ENCODE assay signal across 24 cellular contexts in genomic region chr3:29627136-29628117, GRCh38.
DNase-seq lines count a peak whose midpoint lies in the region; ATAC-seq and TF ChIP-seq lines count a peak whose summit lies in the region.
"Had no signal": no experiment of that assay in that cellular context is flagged by ENCODE, and none has a peak within 500 bp of the region (broad histone marks: within the 10 kb centered on the region; RNA-seq: fewer than 3 reads in every experiment).

No MANE protein-coding gene starts in this region.

- H4K20me1 ChIP-seq in SK-N-SH (ENCODE audit: insufficient read depth) (no peaks in the 10 kb centered on the region; the same call in 1 of the 2 replicates), fibroblast of lung (ENCODE audit: control insufficient read depth, extremely low read depth, insufficient read depth, low read length) (no peaks in the 10 kb centered on the region), smooth muscle cell (ENCODE audit: low read depth) (no peaks in the 10 kb centered on the region)

- H3K79me2 ChIP-seq in SK-N-SH (ENCODE audit: insufficient read depth), result peaks cover 11% of the 10 kb centered on the region; the same call in 1 of the 2 replicates
- H3K79me2 ChIP-seq in fibroblast of lung (ENCODE audit: control insufficient read depth, insufficient read depth, low read length), result no peaks in the 10 kb centered on the region
- peaks cover 33% of the 10 kb centered on the region for H3K79me2 ChIP-seq in smooth muscle cell (ENCODE audit: low read depth)

- 65% methylated on average over 2 of the region's 2 CpGs for WGBS in SK-N-SH (ENCODE audit: low lambda C conversion rate)
- WGBS in smooth muscle cell (ENCODE audit: low lambda C conversion rate), result 71% methylated on average over 2 of the region's 2 CpGs

- H3F3A ChIP-seq in SK-N-SH (replicated peaks; ENCODE audit: insufficient read depth), result no peaks in the 10 kb centered on the region
- peaks cover 17% of the 10 kb centered on the region for H3F3A ChIP-seq in smooth muscle cell (ENCODE audit: low read depth)

- H3K36me3 ChIP-seq in H7 (replicated peaks; ENCODE audit: control insufficient read depth, insufficient read depth, low read length) (no peaks in the 10 kb centered on the region), SK-N-SH (replicated peaks in 1 of 2; ENCODE audit: control insufficient read depth in 1 of 2, insufficient read depth in 2 of 2, low read length in 1 of 2) (peaks cover 4 to 8% of the 10 kb centered on the region in 2 experiments), fibroblast of lung (ENCODE audit: control insufficient read depth, insufficient read depth, low read length) (no peaks in the 10 kb centered on the region), smooth muscle cell (ENCODE audit: low read depth) (no peaks in the 10 kb centered on the region)
- H3K36me3 ChIP-seq: SJCRH30 had no signal

- no peak overlapping the region for H3K4me3 ChIP-seq in H7 (ENCODE audit: insufficient read depth, low read depth, low read length)
- H3K4me3 ChIP-seq in SK-N-SH (ENCODE audit: low read depth in 2 of 2, low read length in 1 of 2), result no peak overlapping the region
- no peak overlapping the region for H3K4me3 ChIP-seq in fibroblast of lung (replicated peaks in 1 of 4; ENCODE audit: control extremely low read depth in 1 of 4, insufficient read depth in 1 of 4, low read depth in 3 of 4, low read length in 4 of 4)
- H3K4me3 ChIP-seq in smooth muscle cell, result no peak overlapping the region
- H3K4me3 ChIP-seq: PC-9, SJCRH30 had no signal

- no peaks in the 10 kb centered on the region for H3K9me2 ChIP-seq in SK-N-SH

- no peaks in the 10 kb centered on the region for H3K9me3 ChIP-seq in SK-N-SH
- no peaks in the 10 kb centered on the region for H3K9me3 ChIP-seq in fibroblast of lung (ENCODE audit: control insufficient read depth, insufficient read depth, low read depth, low read length)
- no peaks in the 10 kb centered on the region for H3K9me3 ChIP-seq in smooth muscle cell (replicated peaks; ENCODE audit: low read depth)
- H3K9me3 ChIP-seq: SJCRH30 had no signal

- DNase-seq in H7 (peak; percentile 2), SK-N-SH (no peak), fibroblast of lung (ENCODE audit: low read depth in 2 of 2) (no peak), smooth muscle cell (lab: John Stamatoyannopoulos, UW; ENCODE audit: unreplicated experiment) (no peak)
- DNase-seq: CD8-positive, alpha-beta T cell; DMS 273 treated with DMSO at 0.1 percent for 48 hours; DND-41; KBM-7; MV-4-11; NCI-H1105; NCI-H146; NCI-H2107; NCI-H446; NCI-H526; NCI-H82; PC-9; SJCRH30; T-helper 1 cell had no signal

- POLR2A ChIA-PET in SK-N-SH (lab: Yijun Ruan, JAX), result no interaction called here

- TF ChIP-seq RAD21 in SK-N-SH (IDR thresholded peaks at IDR 0.05; ENCODE audit: low read length), result no peak

- TF ChIP-seq EP300 in SK-N-SH (IDR thresholded peaks at IDR 0.05; ENCODE audit: borderline replicate concordance in 1 of 2, low read depth in 1 of 2, low read length in 1 of 2), result peak in 1 of 2 experiments; percentile 20; a peak in 1 of 4 replicates

- H3K9ac ChIP-seq in SK-N-SH, result no peak overlapping the region
- H3K9ac ChIP-seq in fibroblast of lung (ENCODE audit: insufficient read depth, low read length), result no peak overlapping the region
- H3K9ac ChIP-seq in smooth muscle cell (ENCODE audit: low read depth), result no peak overlapping the region

- H3K27ac ChIP-seq in SK-N-SH (ENCODE audit: low read depth in 2 of 2, low read length in 1 of 2), result peak overlapping the region in 1 of 2 experiments; percentile 82; a peak in 2 of 4 replicates
- no peak overlapping the region for H3K27ac ChIP-seq in fibroblast of lung (ENCODE audit: insufficient read depth, low read length)
- H3K27ac ChIP-seq in smooth muscle cell (ENCODE audit: low read depth), result peak overlapping the region; percentile 42
- H3K27ac ChIP-seq: C4-2B, PC-9, SJCRH30 had no signal

- no peak overlapping the region for H3K4me2 ChIP-seq in SK-N-SH
- H3K4me2 ChIP-seq in fibroblast of lung (ENCODE audit: extremely low read depth, insufficient read depth, low read length), result peak overlapping the region; percentile 3
- peak overlapping the region; percentile 6 for H3K4me2 ChIP-seq in smooth muscle cell
- H3K4me2 ChIP-seq: PC-9 had no signal

- ATAC-seq in GM19397 (IDR thresholded peaks at IDR 0.05; ENCODE audit: unreplicated experiment) (no peak), HG03045 (IDR thresholded peaks at IDR 0.05; ENCODE audit: unreplicated experiment) (no peak), GM18502 (IDR thresholded peaks at IDR 0.05; ENCODE audit: poor library complexity, unreplicated experiment) (no peak)
- ATAC-seq: CD8-positive, alpha-beta T cell; HepG2; Right ventricle myocardium inferior had no signal

- H3K27me3 ChIP-seq in H7 (ENCODE audit: control insufficient read depth, insufficient read depth, low read length), result no peaks in the 10 kb centered on the region
- no peaks in the 10 kb centered on the region for H3K27me3 ChIP-seq in SK-N-SH (ENCODE audit: insufficient read depth)
- no peaks in the 10 kb centered on the region for H3K27me3 ChIP-seq in fibroblast of lung (ENCODE audit: control insufficient read depth, insufficient read depth, low read length)
- no peaks in the 10 kb centered on the region for H3K27me3 ChIP-seq in smooth muscle cell (ENCODE audit: low read depth)
- H3K27me3 ChIP-seq: SJCRH30 had no signal

- no peak for TF ChIP-seq CTCF in SK-N-SH (IDR thresholded peaks at IDR 0.05)
- TF ChIP-seq CTCF in fibroblast of lung (conservative IDR thresholded peaks at IDR 0.05 in 1 of 2, IDR thresholded peaks at IDR 0.05 in 1 of 2; ENCODE audit: low read depth in 1 of 2, low read length in 2 of 2), result no peak
- no peak for TF ChIP-seq CTCF in smooth muscle cell (IDR thresholded peaks at IDR 0.05; ENCODE audit: borderline replicate concordance, insufficient read depth, poor library complexity, severe bottlenecking)

- CTCF ChIA-PET in SK-N-SH (lab: Yijun Ruan, JAX), result interaction anchor here (0.8 kb wide), 1 partner anchor 11 kb away, joined by 3 read pairs; no protein-coding TSS in a partner anchor

- H2AFZ ChIP-seq in SK-N-SH (ENCODE audit: low read depth) (no peak overlapping the region), fibroblast of lung (ENCODE audit: low read length) (no peak overlapping the region), smooth muscle cell (ENCODE audit: low read depth) (no peak overlapping the region)
- H2AFZ ChIP-seq: PC-9 had no signal

- H3K4me1 ChIP-seq in SK-N-SH (ENCODE audit: control insufficient read depth in 1 of 2, insufficient read depth in 2 of 2, low read depth in 1 of 2, low read length in 1 of 2) (peaks cover 7 to 14% of the 10 kb centered on the region in 2 experiments; a peak in 3 of 4 replicates), fibroblast of lung (ENCODE audit: control insufficient read depth, extremely low read depth, insufficient read depth, low read length) (peaks cover 3% of the 10 kb centered on the region), smooth muscle cell (ENCODE audit: low read depth) (peaks cover 13% of the 10 kb centered on the region)
- H3K4me1 ChIP-seq: SJCRH30 had no signal

TF ChIP-seq in SK-N-SH, 30 proteins besides CTCF, POLR2A, EP300 and RAD21:
- TF ChIP-seq USF2 (IDR thresholded peaks at IDR 0.05; ENCODE audit: borderline replicate concordance, low read depth, low read length) (no peak), NFIC (IDR thresholded peaks at IDR 0.05; ENCODE audit: borderline replicate concordance) (no peak), SIN3A (IDR thresholded peaks at IDR 0.05; ENCODE audit: borderline replicate concordance, low read depth, low read length) (no peak), POLR2AphosphoS5 (IDR thresholded peaks at IDR 0.05; ENCODE audit: low read depth, low read length) (0 out of 2 replicates have a peak, but pooled peaks have one; percentile 12), GATA2 (CRISPR knock-in tag; IDR thresholded peaks at IDR 0.05) (peak; percentile 52; the same call in 1 of the 2 replicates), USF1 (IDR thresholded peaks at IDR 0.05; ENCODE audit: borderline replicate concordance, low read depth) (no peak), SMC3 (IDR thresholded peaks at IDR 0.05; ENCODE audit: low read depth, low read length) (no peak), GABPA (IDR thresholded peaks at IDR 0.05; ENCODE audit: low read depth) (no peak), IRF3 (IDR thresholded peaks at IDR 0.05; ENCODE audit: low read depth, low read length) (no peak), FOXJ3 (CRISPR knock-in tag; IDR thresholded peaks at IDR 0.05) (peak; percentile 61), CHD2 (IDR thresholded peaks at IDR 0.05; ENCODE audit: low read length, partially characterized antibody) (no peak)
